Comparison of ENCODE assay signal across 10 cellular contexts in the genomic region with DNA sequence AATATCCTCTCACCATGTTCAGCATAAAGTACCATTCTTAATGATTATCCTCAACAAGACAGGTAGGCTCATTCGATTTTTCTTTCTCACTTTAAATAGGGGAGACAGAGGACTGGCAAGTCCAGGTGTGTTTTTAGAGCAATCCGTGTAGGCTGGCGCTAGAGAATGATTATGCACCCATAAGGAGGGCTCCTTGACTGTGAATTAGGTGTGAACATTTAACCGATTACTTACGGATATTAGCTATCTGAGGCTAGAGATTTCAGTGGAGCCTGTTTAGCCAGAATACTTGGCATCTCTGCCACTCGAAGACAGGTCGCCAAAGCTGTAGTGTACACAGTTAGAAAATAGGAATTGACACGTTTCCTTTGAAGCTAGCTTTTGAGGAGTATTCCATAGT. TPM values are rescaled to one million over a fixed set of nuclear protein-coding genes. Genes with fewer than 3 reads are reported as not detected.
A peak's percentile ranks its signal among the peaks of the same experiment; 100 is the strongest.
DNase-seq lines count a peak whose midpoint lies in the region; ATAC-seq and TF ChIP-seq lines count a peak whose summit lies in the region.
"Had no signal": no experiment of that assay in that cellular context is flagged by ENCODE, and none has a peak within 500 bp of the region (broad histone marks: within the 10 kb centered on the region; RNA-seq: fewer than 3 reads in every experiment).

No MANE protein-coding gene starts in this region.

- no peak for TF ChIP-seq CTCF in CD8-positive, alpha-beta T cell (IDR thresholded peaks at IDR 0.05)
- TF ChIP-seq CTCF in osteocyte (IDR thresholded peaks at IDR 0.05) = no peak

- H3K27ac ChIP-seq in CD8-positive, alpha-beta T cell (ENCODE audit: low read depth, low read length) = no peak overlapping the region

- POLR2A ChIA-PET in CD8-positive, alpha-beta T cell (lab: Charles Lee) = no interaction called here

- no peak for ATAC-seq in CD8-positive, alpha-beta T cell
- no peak for ATAC-seq in HG02759 (IDR thresholded peaks at IDR 0.05; ENCODE audit: unreplicated experiment)

- peaks cover 55% of the 10 kb centered on the region for H3K36me3 Mint-ChIP-seq in CD8-positive, alpha-beta T cell
- peaks cover 69% of the 10 kb centered on the region for H3K36me3 Mint-ChIP-seq in dendritic cell treated with granulocyte-macrophage colony-stimulating factor and Interleukin-4, amounts not matched to agents 40 ng/mL and 50 ng/mL, for 4 days (ENCODE audit: low read depth)
- H3K36me3 Mint-ChIP-seq in osteocyte (ENCODE audit: unreplicated experiment) = peaks cover 27% of the 10 kb centered on the region

- H3K4me3 Mint-ChIP-seq in CD8-positive, alpha-beta T cell = peak overlapping the region; percentile 92
- peak overlapping the region; percentile 84 for H3K4me3 Mint-ChIP-seq in dendritic cell treated with granulocyte-macrophage colony-stimulating factor and Interleukin-4, amounts not matched to agents 40 ng/mL and 50 ng/mL, for 4 days
- H3K4me3 Mint-ChIP-seq in osteocyte (ENCODE audit: unreplicated experiment) = peak overlapping the region; percentile 84

- H3K4me1 Mint-ChIP-seq in CD8-positive, alpha-beta T cell (ENCODE audit: low read depth) = peaks cover 55% of the 10 kb centered on the region
- H3K4me1 Mint-ChIP-seq in dendritic cell treated with granulocyte-macrophage colony-stimulating factor and Interleukin-4, amounts not matched to agents 40 ng/mL and 50 ng/mL, for 4 days (ENCODE audit: low read depth) = peaks cover 61% of the 10 kb centered on the region
- H3K4me1 Mint-ChIP-seq in osteocyte (ENCODE audit: unreplicated experiment) = peaks cover 56% of the 10 kb centered on the region

- H3K4me1 ChIP-seq in CD8-positive, alpha-beta T cell (ENCODE audit: insufficient read depth, low read length) = peaks cover 31% of the 10 kb centered on the region
- peaks cover 6% of the 10 kb centered on the region for H3K4me1 ChIP-seq in HAP-1

- peak overlapping the region; percentile 25 for H3K27ac Mint-ChIP-seq in CD8-positive, alpha-beta T cell
- H3K27ac Mint-ChIP-seq in dendritic cell treated with granulocyte-macrophage colony-stimulating factor and Interleukin-4, amounts not matched to agents 40 ng/mL and 50 ng/mL, for 4 days = no peak overlapping the region
- H3K27ac Mint-ChIP-seq in osteocyte (ENCODE audit: unreplicated experiment) = peak overlapping the region; percentile 89

- H3K27me3 Mint-ChIP-seq in CD8-positive, alpha-beta T cell (ENCODE audit: low read depth) = no peaks in the 10 kb centered on the region
- no peaks in the 10 kb centered on the region for H3K27me3 Mint-ChIP-seq in dendritic cell treated with granulocyte-macrophage colony-stimulating factor and Interleukin-4, amounts not matched to agents 40 ng/mL and 50 ng/mL, for 4 days
- H3K27me3 Mint-ChIP-seq in osteocyte (ENCODE audit: unreplicated experiment) = no peaks in the 10 kb centered on the region

- H3K27me3 ChIP-seq in CD8-positive, alpha-beta T cell (ENCODE audit: insufficient read depth, low read length) = no peaks in the 10 kb centered on the region
- no peaks in the 10 kb centered on the region for H3K27me3 ChIP-seq in HAP-1 (ENCODE audit: low read depth)

- CTCF ChIA-PET in CD8-positive, alpha-beta T cell (lab: Charles Lee) = interaction anchor here (2.3 kb wide), 1 partner anchor 54 kb away, joined by 6 read pairs; no protein-coding TSS in a partner anchor

- in situ Hi-C loops in HAP-1 (cut with MboI; ENCODE audit: low sequenced_read_pairs) = no loop called here

- intact Hi-C loops in CD8-positive, alpha-beta T cell (cut with DNase I, micrococcal nuclease) = no loop called here
- intact Hi-C loops in dendritic cell treated with granulocyte-macrophage colony-stimulating factor and Interleukin-4, amounts not matched to agents 40 ng/mL and 50 ng/mL, for 4 days (cut with micrococcal nuclease) = no loop called here

- no peak for DNase-seq in CD8-positive, alpha-beta T cell
- peak; percentile 34 for DNase-seq in NCI-H526 treated with DMSO at 0.1 percent for 48 hours (lab: John Stamatoyannopoulos, UW)
- no peak for DNase-seq in osteocyte (ENCODE audit: extremely low spot score, unreplicated experiment)
- no peak for DNase-seq in stimulated activated CD4-positive, alpha-beta T cell treated with anti-CD3 and anti-CD28 coated beads, Interleukin-15, amount 100 ng/mL, for 24 hours
- DNase-seq in HAP-1 (ENCODE audit: low spot score in 2 of 2) = no peak
- DNase-seq in NCI-H2029 (lab: John Stamatoyannopoulos, UW) = no peak
- DNase-seq: cortex of kidney, GM23248 had no signal

- H3K4me3 ChIP-seq in CD8-positive, alpha-beta T cell (ENCODE audit: low read depth, low read length) = no peak overlapping the region
- no peak overlapping the region for H3K4me3 ChIP-seq in HAP-1

- H3K36me3 ChIP-seq in CD8-positive, alpha-beta T cell (ENCODE audit: insufficient read depth, low read length) = peaks cover 5% of the 10 kb centered on the region
- H3K36me3 ChIP-seq in HAP-1 (replicated peaks) = peaks cover 22% of the 10 kb centered on the region

- no peaks in the 10 kb centered on the region for H3K9me3 ChIP-seq in CD8-positive, alpha-beta T cell (ENCODE audit: low read length)
- no peaks in the 10 kb centered on the region for H3K9me3 ChIP-seq in HAP-1

- peaks cover 2% of the 10 kb centered on the region for H3K9me3 Mint-ChIP-seq in CD8-positive, alpha-beta T cell
- peaks cover 6% of the 10 kb centered on the region for H3K9me3 Mint-ChIP-seq in dendritic cell treated with granulocyte-macrophage colony-stimulating factor and Interleukin-4, amounts not matched to agents 40 ng/mL and 50 ng/mL, for 4 days
- H3K9me3 Mint-ChIP-seq in osteocyte (ENCODE audit: unreplicated experiment) = peaks cover 3% of the 10 kb centered on the region

RNA-seq across cellular contexts. Expression of a gene that starts 1.9 kb away (rescaled TPM):
- total RNA-seq in CD8-positive, alpha-beta T cell = 100 to 1,000 TPM; 114 to 118 TPM
- 82.9 and 90.5 TPM in 2 replicates for total RNA-seq in osteocyte
